ENCODE assay signal across 11 cellular contexts in the genomic region with DNA sequence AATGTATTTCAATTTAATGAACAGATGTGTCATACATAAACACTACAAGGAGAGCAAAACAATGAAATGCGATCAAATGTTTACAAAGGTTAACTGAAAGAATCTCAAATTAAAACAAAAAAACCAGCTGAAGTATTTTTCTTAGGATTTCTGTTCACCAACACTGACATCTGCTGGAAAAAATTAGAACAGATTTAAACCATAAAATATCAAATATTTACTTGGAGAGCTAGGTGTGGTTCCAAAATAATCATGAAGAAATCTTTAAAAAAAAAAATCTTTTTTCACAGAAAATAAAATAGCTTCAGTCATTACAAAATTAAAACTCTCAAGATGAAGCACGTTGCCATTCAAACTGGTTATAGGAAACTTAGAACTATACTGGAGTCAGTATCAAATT. TPM values are rescaled to one million over a fixed set of nuclear protein-coding genes. Genes with fewer than 3 reads are reported as not detected.
DNase-seq lines count a peak whose midpoint lies in the region; ATAC-seq and TF ChIP-seq lines count a peak whose summit lies in the region.
"Had no signal": no experiment of that assay in that cellular context is flagged by ENCODE, and none has a peak within 500 bp of the region (broad histone marks: within the 10 kb centered on the region; RNA-seq: fewer than 3 reads in every experiment).

No MANE protein-coding gene starts in this region.

- peaks cover 17 to 21% of the 10 kb centered on the region in 2 donors for H3K4me1 Mint-ChIP-seq in natural killer cell treated with Interleukin-12 subunit alpha and Interleukin-12 subunit beta and Interleukin-15 and Interleukin-18, amount 100 ng/mL, for 72 hours (ENCODE audit: low read depth in 2 of 2)

- H3K9ac ChIP-seq in HCT116 (ENCODE audit: low read length): no peak overlapping the region

- no TSS peak for BruUV-seq in HCT116 (replicated peaks; lab: Mats Ljungman, UMichigan)

- H3K9me3 Mint-ChIP-seq in natural killer cell treated with Interleukin-12 subunit alpha and Interleukin-12 subunit beta and Interleukin-15 and Interleukin-18, amount 100 ng/mL, for 72 hours: no peaks in the 10 kb centered on the region
- H3K9me3 Mint-ChIP-seq: activated naive CD4-positive, alpha-beta T cell treated with anti-CD3 and anti-CD28 coated beads, Interleukin-2, amount 10 ng/mL, durations not matched to agents 7 days and 5 days had no signal

- H3K9me3 ChIP-seq in HCT116 (ENCODE audit: control insufficient read depth in 1 of 2, insufficient read depth in 1 of 2, low read depth in 1 of 2, low read length in 2 of 2) (no peaks in the 10 kb centered on the region), right lobe of liver (no peaks in the 10 kb centered on the region)
- H3K9me3 ChIP-seq: gastroesophageal sphincter, neutrophil had no signal

- TF ChIP-seq RAD21 in HCT116 (IDR thresholded peaks at IDR 0.05; ENCODE audit: low read depth): no peak; the same call in 1 of the 2 replicates

- H3K9me2 ChIP-seq in HCT116 (ENCODE audit: insufficient read depth): no peaks in the 10 kb centered on the region

- H4K20me1 ChIP-seq in HCT116 (ENCODE audit: insufficient read depth): peaks cover 10% of the 10 kb centered on the region

- H3K4me2 ChIP-seq in HCT116 (ENCODE audit: low read length): no peak overlapping the region

- no peak overlapping the region for H3K4me3 Mint-ChIP-seq in natural killer cell treated with Interleukin-12 subunit alpha and Interleukin-12 subunit beta and Interleukin-15 and Interleukin-18, amount 100 ng/mL, for 72 hours
- H3K4me3 Mint-ChIP-seq: activated naive CD4-positive, alpha-beta T cell treated with anti-CD3 and anti-CD28 coated beads, Interleukin-2, amount 10 ng/mL, durations not matched to agents 7 days and 5 days had no signal

- H3K36me3 Mint-ChIP-seq in natural killer cell treated with Interleukin-12 subunit alpha and Interleukin-12 subunit beta and Interleukin-15 and Interleukin-18, amount 100 ng/mL, for 72 hours: peaks cover 24% of the 10 kb centered on the region

- H3K27ac Mint-ChIP-seq in natural killer cell treated with Interleukin-12 subunit alpha and Interleukin-12 subunit beta and Interleukin-15 and Interleukin-18, amount 100 ng/mL, for 72 hours: no peak overlapping the region
- H3K27ac Mint-ChIP-seq: activated naive CD4-positive, alpha-beta T cell treated with anti-CD3 and anti-CD28 coated beads, Interleukin-2, amount 10 ng/mL, durations not matched to agents 7 days and 5 days had no signal

- H3K4me3 ChIP-seq in AG09309 (ENCODE audit: control insufficient read depth, low read depth, low read length) (no peak overlapping the region), HCT116 (replicated peaks in 1 of 2; ENCODE audit: low read depth in 1 of 2, low read length in 2 of 2) (no peak overlapping the region), right lobe of liver (no peak overlapping the region)
- H3K4me3 ChIP-seq: gastroesophageal sphincter had no signal

- DNase-seq in AG09309 (ENCODE audit: low read depth) (no peak), HCT116 (ENCODE audit: low read depth, low spot score) (no peak), astrocyte of the hippocampus (ENCODE audit: low read depth, low spot score) (peak; percentile 26), right lobe of liver (no peak), substantia nigra (lab: John Stamatoyannopoulos, UW) (no peak), ureter (ENCODE audit: low spot score) (no peak)
- DNase-seq in activated CD4-positive, alpha-beta T cell treated with anti-CD3 and anti-CD28 coated beads for 1 hour: no peak
- no peak for DNase-seq in natural killer cell treated with Interleukin-12 subunit alpha and Interleukin-12 subunit beta and Interleukin-15 and Interleukin-18, amount 100 ng/mL, for 72 hours (ENCODE audit: low spot score)
- DNase-seq: activated naive CD4-positive, alpha-beta T cell treated with anti-CD3 and anti-CD28 coated beads, Interleukin-2, amount 10 ng/mL, durations not matched to agents 7 days and 5 days had no signal

- H3K27ac ChIP-seq in HCT116 (ENCODE audit: low read depth, low read length) (no peak overlapping the region), right lobe of liver (no peak overlapping the region), substantia nigra (ENCODE audit: low read depth, low read length, poor library complexity, severe bottlenecking) (no peak overlapping the region)
- H3K27ac ChIP-seq: neutrophil had no signal

- H3K27me3 ChIP-seq in HCT116 (ENCODE audit: insufficient read depth, low read length) (no peaks in the 10 kb centered on the region), right lobe of liver (no peaks in the 10 kb centered on the region)
- H3K27me3 ChIP-seq: gastroesophageal sphincter, neutrophil had no signal

- no peak for ATAC-seq in HCT116
- ATAC-seq in right lobe of liver: peak in 2 of 4 donors; percentile 28 to 33
- no peak for ATAC-seq in natural killer cell treated with Interleukin-12 subunit alpha and Interleukin-12 subunit beta and Interleukin-15 and Interleukin-18, amount 100 ng/mL, for 72 hours
- ATAC-seq: gastroesophageal sphincter had no signal

- 21% methylated on average over 2 of the region's 2 CpGs for WGBS in right lobe of liver (ENCODE audit: insufficient coverage, low coverage, low lambda C conversion rate, missing lambda C conversion rate)

- RAD21 ChIA-PET in HCT116 (lab: Charles Lee; ENCODE audit: low non-redundant PET in 1 of 2, low total read pairs in 2 of 2, uncharacterized antibody in 2 of 2, unreplicated experiment in 2 of 2): no interaction called here

- H3K4me1 ChIP-seq in HCT116 (ENCODE audit: control insufficient read depth in 1 of 2, insufficient read depth in 2 of 2, low read length in 2 of 2) (no peaks in the 10 kb centered on the region), right lobe of liver (peaks cover 0 to 23% (median 0%) of the 10 kb centered on the region in 4 donors)

- peaks cover 57% of the 10 kb centered on the region for H3K79me2 ChIP-seq in HCT116 (ENCODE audit: insufficient read depth, low read length)

- CTCF ChIA-PET in HCT116 (lab: Charles Lee): interaction anchor here (0.7 to 3.4 kb wide), 10 partner anchors 10 to 1665 kb away, joined by 3 to 33 read pairs (median 4); no protein-coding TSS in a partner anchor

- POLR2A ChIA-PET in HCT116 (lab: Charles Lee): no interaction called here

- TF ChIP-seq CTCF in AG09309 (IDR thresholded peaks at IDR 0.05; ENCODE audit: control insufficient read depth, insufficient read depth, low read depth, low read length, missing control alignments) (peak; percentile 9), HCT116 (IDR thresholded peaks at IDR 0.05 in 2 of 3, conservative IDR thresholded peaks at IDR 0.05 in 1 of 3; ENCODE audit: borderline replicate concordance in 1 of 3, insufficient read depth in 1 of 3, low read depth in 2 of 3, low read length in 2 of 3) (peak; percentile 11 to 50 (median 19); a peak in 4 of 6 replicates), right lobe of liver (IDR thresholded peaks at IDR 0.05) (peak; percentile 18 to 43 (median 33))

- intact Hi-C loops in HCT116 (cut with micrococcal nuclease) (no loop called here), right lobe of liver (cut with DNase I) (no loop called here)

- H2AFZ ChIP-seq in HCT116 (ENCODE audit: low read depth, low read length, poor library complexity, severe bottlenecking): no peak overlapping the region

- TF ChIP-seq POLR2A in HCT116 (IDR thresholded peaks at IDR 0.05; ENCODE audit: borderline replicate concordance, extremely low read depth, insufficient read depth, insufficient read length) (no peak), right lobe of liver (IDR thresholded peaks at IDR 0.05) (no peak)

- peaks cover 51 to 73% of the 10 kb centered on the region in 2 experiments for H3K36me3 ChIP-seq in HCT116 (ENCODE audit: control insufficient read depth in 1 of 2, insufficient read depth in 2 of 2, low read length in 2 of 2)
- peaks cover 0 to 75% (median 42%) of the 10 kb centered on the region in 4 donors for H3K36me3 ChIP-seq in right lobe of liver

- no peaks in the 10 kb centered on the region for H3K27me3 Mint-ChIP-seq in natural killer cell treated with Interleukin-12 subunit alpha and Interleukin-12 subunit beta and Interleukin-15 and Interleukin-18, amount 100 ng/mL, for 72 hours
- H3K27me3 Mint-ChIP-seq: activated naive CD4-positive, alpha-beta T cell treated with anti-CD3 and anti-CD28 coated beads, Interleukin-2, amount 10 ng/mL, durations not matched to agents 7 days and 5 days had no signal

TF ChIP-seq in HCT116, 20 proteins besides CTCF, POLR2A, EP300 and RAD21 (continues in another document):
- TF ChIP-seq, protein P1, sequence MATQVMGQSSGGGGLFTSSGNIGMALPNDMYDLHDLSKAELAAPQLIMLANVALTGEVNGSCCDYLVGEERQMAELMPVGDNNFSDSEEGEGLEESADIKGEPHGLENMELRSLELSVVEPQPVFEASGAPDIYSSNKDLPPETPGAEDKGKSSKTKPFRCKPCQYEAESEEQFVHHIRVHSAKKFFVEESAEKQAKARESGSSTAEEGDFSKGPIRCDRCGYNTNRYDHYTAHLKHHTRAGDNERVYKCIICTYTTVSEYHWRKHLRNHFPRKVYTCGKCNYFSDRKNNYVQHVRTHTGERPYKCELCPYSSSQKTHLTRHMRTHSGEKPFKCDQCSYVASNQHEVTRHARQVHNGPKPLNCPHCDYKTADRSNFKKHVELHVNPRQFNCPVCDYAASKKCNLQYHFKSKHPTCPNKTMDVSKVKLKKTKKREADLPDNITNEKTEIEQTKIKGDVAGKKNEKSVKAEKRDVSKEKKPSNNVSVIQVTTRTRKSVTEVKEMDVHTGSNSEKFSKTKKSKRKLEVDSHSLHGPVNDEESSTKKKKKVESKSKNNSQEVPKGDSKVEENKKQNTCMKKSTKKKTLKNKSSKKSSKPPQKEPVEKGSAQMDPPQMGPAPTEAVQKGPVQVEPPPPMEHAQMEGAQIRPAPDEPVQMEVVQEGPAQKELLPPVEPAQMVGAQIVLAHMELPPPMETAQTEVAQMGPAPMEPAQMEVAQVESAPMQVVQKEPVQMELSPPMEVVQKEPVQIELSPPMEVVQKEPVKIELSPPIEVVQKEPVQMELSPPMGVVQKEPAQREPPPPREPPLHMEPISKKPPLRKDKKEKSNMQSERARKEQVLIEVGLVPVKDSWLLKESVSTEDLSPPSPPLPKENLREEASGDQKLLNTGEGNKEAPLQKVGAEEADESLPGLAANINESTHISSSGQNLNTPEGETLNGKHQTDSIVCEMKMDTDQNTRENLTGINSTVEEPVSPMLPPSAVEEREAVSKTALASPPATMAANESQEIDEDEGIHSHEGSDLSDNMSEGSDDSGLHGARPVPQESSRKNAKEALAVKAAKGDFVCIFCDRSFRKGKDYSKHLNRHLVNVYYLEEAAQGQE (IDR thresholded peaks at IDR 0.05; ENCODE audit: low read depth): no peak
- TF ChIP-seq JUND (IDR thresholded peaks at IDR 0.05) (no peak), CEBPB (IDR thresholded peaks at IDR 0.05; ENCODE audit: low read depth) (no peak), ZFX (IDR thresholded peaks at IDR 0.05) (no peak), ZNF274 (IDR thresholded peaks at IDR 0.05; ENCODE audit: low read depth, low read length) (no peak)

RNA-seq across cellular contexts. Expression of gene MMADHC, which starts 13.8 kb away (rescaled TPM):
- 135 TPM for total RNA-seq in HCT116 (2021; ENCODE audit: unreplicated experiment)
- polyA plus RNA-seq in HCT116 (2012): 66.9 and 92.7 TPM in 2 replicates
- 10 to 100 TPM; 59.9 to 84.9 (median 66.2) TPM for total RNA-seq in right lobe of liver
- 100 to 1,000 TPM in 1 of 2 donors, 10 to 100 TPM in 1; 77.8 to 106 TPM for total RNA-seq in natural killer cell treated with Interleukin-12 subunit alpha and Interleukin-12 subunit beta and Interleukin-15 and Interleukin-18, amount 100 ng/mL, for 72 hours
- 82.7 TPM for total RNA-seq in ureter
